ENCODE assay signal across 14 cellular contexts in the genomic region with DNA sequence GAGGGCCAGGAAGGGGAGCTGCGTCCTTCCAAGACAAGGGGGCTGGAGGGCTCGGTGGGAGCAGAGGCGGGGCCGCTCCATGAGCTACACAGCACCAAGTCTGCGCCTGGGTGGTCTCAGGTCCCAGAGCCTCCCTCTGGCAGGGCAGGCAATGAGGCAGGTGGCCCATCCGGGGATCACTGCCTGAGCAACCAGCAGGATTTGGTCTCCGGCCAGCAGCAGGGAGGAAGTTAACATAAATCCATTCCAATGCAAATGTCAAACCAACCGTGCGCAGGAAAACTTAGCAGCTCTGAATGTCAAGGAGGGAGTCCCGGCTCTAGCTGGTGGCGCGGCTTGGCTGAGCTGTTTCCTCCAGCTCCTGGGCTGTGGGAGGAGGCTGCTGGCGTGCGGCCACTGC. TPM values are rescaled to one million over a fixed set of nuclear protein-coding genes. Genes with fewer than 3 reads are reported as not detected.
DNase-seq lines count a peak whose midpoint lies in the region; ATAC-seq and TF ChIP-seq lines count a peak whose summit lies in the region.
"Had no signal": no experiment of that assay in that cellular context is flagged by ENCODE, and none has a peak within 500 bp of the region (broad histone marks: within the 10 kb centered on the region; RNA-seq: fewer than 3 reads in every experiment).

No MANE protein-coding gene starts in this region.

- BruUV-seq in A673 (replicated peaks; lab: Mats Ljungman, UMichigan) = no TSS peak

- no peaks in the 10 kb centered on the region for H3K36me3 ChIP-seq in A673 (ENCODE audit: insufficient read depth, low read length, poor library complexity, severe bottlenecking)
- H3K36me3 ChIP-seq in HUES6 (ENCODE audit: control insufficient read depth, insufficient read depth, low read length) = no peaks in the 10 kb centered on the region
- H3K36me3 ChIP-seq: ovary had no signal

- ATAC-seq in HG03354 (IDR thresholded peaks at IDR 0.05; ENCODE audit: poor library complexity, severe bottlenecking, unreplicated experiment) = no peak
- ATAC-seq in activated CD4-positive, CD25-positive, alpha-beta regulatory T cell treated with anti-CD3 and anti-CD28 coated beads, Interleukin-2, amount 50 U/mL, for 24 hours = no peak

- H3K4me3 ChIP-seq in A673 (ENCODE audit: low read depth, low read length, poor library complexity, severe bottlenecking) (no peak overlapping the region), HUES6 (ENCODE audit: low read depth, low read length) (no peak overlapping the region), coronary artery (no peak overlapping the region)
- H3K4me3 ChIP-seq: ovary had no signal

- H3K9me3 ChIP-seq in A673 (ENCODE audit: low read depth, low read length, poor library complexity, severe bottlenecking) (no peaks in the 10 kb centered on the region), HUES6 (ENCODE audit: control insufficient read depth, insufficient read depth, low read depth, low read length) (peaks cover 22% of the 10 kb centered on the region)
- H3K9me3 ChIP-seq: ovary had no signal

- TF ChIP-seq CTCF in A673 (conservative IDR thresholded peaks at IDR 0.05; ENCODE audit: low read depth, low read length) (no peak), coronary artery (IDR thresholded peaks at IDR 0.05) (no peak)

- peaks cover 6% of the 10 kb centered on the region for H3K4me1 ChIP-seq in A673 (ENCODE audit: insufficient read depth, low read length, poor library complexity, severe bottlenecking)
- H3K4me1 ChIP-seq in HUES6 (ENCODE audit: control insufficient read depth, insufficient read depth, low read length) = peaks cover 16% of the 10 kb centered on the region

- H3K27ac ChIP-seq in A673 (ENCODE audit: low read depth, low read length, poor library complexity, severe bottlenecking) (no peak overlapping the region), HUES6 (ENCODE audit: low read depth, low read length) (peak overlapping the region; percentile 29; the same call in 1 of the 2 replicates), coronary artery (no peak overlapping the region)
- H3K27ac ChIP-seq: ovary had no signal

- POLR2A ChIA-PET in A673 (lab: Charles Lee; ENCODE audit: low non-redundant PET) = no interaction called here

- H3K9ac ChIP-seq in HUES6 (ENCODE audit: low read length) = no peak overlapping the region

- CTCF ChIA-PET in A673 (lab: Charles Lee) = no interaction called here

- DNase-seq in A673 (ENCODE audit: low spot score) = peak; percentile 63
- DNase-seq in amygdala (lab: John Stamatoyannopoulos, UW) = peak in 30 of 56 donors; percentile 12 to 72 (median 38)
- DNase-seq in iPS-NIHi7 (ENCODE audit: extremely low spot score) = peak; percentile 67
- no peak for DNase-seq in NCI-H510A treated with DMSO at 0.1 percent for 48 hours (lab: John Stamatoyannopoulos, UW)
- DNase-seq in coronary artery (ENCODE audit: low spot score) = no peak
- DNase-seq: activated CD4-positive, alpha-beta memory T cell treated with anti-CD3 and anti-CD28 coated beads for 36 hours; ovary; stimulated activated CD4-positive, alpha-beta T cell treated with anti-CD3 and anti-CD28 coated beads, Interleukin-12 subunit alpha, Interleukin-12 subunit beta, amount 100 ng/mL, for 4 hours; T1000 had no signal

- H3K27me3 ChIP-seq in A673 (replicated peaks; ENCODE audit: insufficient read depth, low read depth, low read length, poor library complexity) (peaks cover 1% of the 10 kb centered on the region), HUES6 (ENCODE audit: control insufficient read depth, insufficient read depth, low read length) (no peaks in the 10 kb centered on the region; the same call in 1 of the 2 replicates)
- H3K27me3 ChIP-seq: ovary had no signal

- intact Hi-C loops in A673 (cut with micrococcal nuclease; ENCODE audit: unreplicated experiment) = no loop called here

RNA-seq across cellular contexts. Expression of a gene that starts 32.9 kb away (rescaled TPM):
- 0.26 and 1.6 TPM in 2 replicates for total RNA-seq in A673 (2021)
- total RNA-seq: activated CD4-positive, alpha-beta memory T cell treated with anti-CD3 and anti-CD28 coated beads for 36 hours; activated T-helper 1 cell treated with anti-CD3 and anti-CD28 coated beads, Interleukin-12 subunit alpha, Interleukin-12 subunit beta, Interleukin-2, Interleukin-4 antibody, amounts not matched to agents 30 ng/mL and 10 ng/mL and 1 ng/mL, durations not matched to agents 14 hours and 24 hours and 36 hours; fibroblast of lung had no signal

Comparison
In these comparisons a context has a peak if more than half of its experiments do, and no peak if none do; other contexts are left out.
1. DNase-seq: peak in A673 (single experiment), amygdala (30 of 56) and iPS-NIHi7 (single experiment); none in NCI-H510A treated with DMSO at 0.1 percent for 48 hours (single experiment) and coronary artery (single experiment).